In genomic region chr18:9413586-9413985, GRCh38 we compare ENCODE assay signal across 18 cellular contexts.
DNase-seq lines count a peak whose midpoint lies in the region; ATAC-seq, FAIRE-seq and TF ChIP-seq lines count a peak whose summit lies in the region.
"Had no signal": no experiment of that assay in that cellular context is flagged by ENCODE, and none has a peak within 500 bp of the region (broad histone marks: within the 10 kb centered on the region; RNA-seq: fewer than 3 reads in every experiment).

No MANE protein-coding gene starts in this region.

- TF ChIP-seq CTCF in A549 (IDR thresholded peaks at IDR 0.05) (no peak), HFFc6 (IDR thresholded peaks at IDR 0.05) (no peak)

- no peak overlapping the region for H3K27ac ChIP-seq in A549
- H3K27ac ChIP-seq: cardiac muscle cell, hepatocyte, transverse colon had no signal

- no peak for FAIRE-seq in A549 (lab: Jason Lieb, UNC)
- FAIRE-seq: endometrium had no signal

- CTCF ChIA-PET in A549 (lab: Yijun Ruan, JAX), result no interaction called here

- no peak for TF ChIP-seq POLR2A in A549 (IDR thresholded peaks at IDR 0.05; ENCODE audit: low read length)

- POLR2A ChIA-PET in A549 (lab: Yijun Ruan, JAX), result no interaction called here

- H3K4me1 ChIP-seq in A549, result no peaks in the 10 kb centered on the region

- H3K4me1 Mint-ChIP-seq in HFFc6 (ENCODE audit: low read depth), result peaks cover 22% of the 10 kb centered on the region

- 22% methylated on average over 1 of the region's 1 CpG for WGBS in A549 (ENCODE audit: missing lambda C conversion rate)

- no peak for TF ChIP-seq EP300 in A549 (IDR thresholded peaks at IDR 0.05)

- H3K27ac Mint-ChIP-seq in HFFc6, result no peak overlapping the region
- H3K27ac Mint-ChIP-seq: naive B cell had no signal

- no peaks in the 10 kb centered on the region for H3K36me3 Mint-ChIP-seq in HFFc6 (ENCODE audit: low read depth)

- TF ChIP-seq RAD21 in A549 (conservative IDR thresholded peaks at IDR 0.05 in 1 of 2, IDR thresholded peaks at IDR 0.05 in 1 of 2), result no peak

- H3K27me3 Mint-ChIP-seq in HFFc6 (ENCODE audit: insufficient read depth), result no peaks in the 10 kb centered on the region; the same call in 1 of the 2 replicates

- DNase-seq in A549 (ENCODE audit: low read depth in 1 of 2, low spot score in 1 of 2) (peak in 1 of 2 experiments; percentile 22), HFFc6 (peak; percentile 59), brain pericyte (ENCODE audit: low read depth, low spot score) (peak; percentile 27), kidney glomerular epithelial cell (lab: John Stamatoyannopoulos, UW) (peak; percentile 75), anterior cingulate cortex (lab: John Stamatoyannopoulos, UW) (no peak), NCI-H1105 (lab: John Stamatoyannopoulos, UW) (no peak)
- no peak for DNase-seq in activated CD4-positive, alpha-beta T cell treated with anti-CD3 and anti-CD28 coated beads, Interleukin-2, amount 50 U/mL, for 48 hours
- DNase-seq: activated naive CD4-positive, alpha-beta T cell treated with Interleukin-2 at 50 U/mL for 16 hours; left colon; naive B cell; NCI-H1105 treated with DMSO at 0.1 percent for 48 hours; NK-92 treated with Interleukin-12 subunit alpha and Interleukin-12 subunit beta, amount 100 ng/mL, for 24 hours; SIG-M5; transverse colon had no signal

- H3K9me3 Mint-ChIP-seq in HFFc6, result no peaks in the 10 kb centered on the region

- no peak overlapping the region for H3K4me3 ChIP-seq in A549
- H3K4me3 ChIP-seq: cardiac muscle cell, hepatocyte, transverse colon had no signal

- H3K4me2 ChIP-seq in A549, result 0 out of 3 replicates have a peak overlapping the region, but pooled peaks have one; percentile 6
- H3K4me2 ChIP-seq: hepatocyte had no signal

- H3K4me3 Mint-ChIP-seq in HFFc6, result no peak overlapping the region
- H3K4me3 Mint-ChIP-seq: naive B cell had no signal

- H3K9me3 ChIP-seq in A549, result 0 out of 3 replicates have a peak, but pooled peaks cover 2% of the 10 kb centered on the region
- H3K9me3 ChIP-seq: transverse colon had no signal

- ATAC-seq in A549 (no peak), HG03039 (IDR thresholded peaks at IDR 0.05; ENCODE audit: unreplicated experiment) (no peak)
- ATAC-seq: left colon had no signal

TF ChIP-seq in A549, 52 proteins besides CTCF, POLR2A, EP300 and RAD21:
- TF ChIP-seq MAX (IDR thresholded peaks at IDR 0.05), result no peak
- TF ChIP-seq TP53 (CRISPR knock-in tag; IDR thresholded peaks at IDR 0.05), result no peak
- TF ChIP-seq ZNF302 (CRISPR knock-in tag; IDR thresholded peaks at IDR 0.05), result no peak
- TF ChIP-seq PHF8 (IDR thresholded peaks at IDR 0.05; ENCODE audit: borderline replicate concordance, low read depth), result no peak
- no peak for TF ChIP-seq HMGXB4 (CRISPR knock-in tag; IDR thresholded peaks at IDR 0.05; ENCODE audit: borderline replicate concordance)
- TF ChIP-seq CBX8 (IDR thresholded peaks at IDR 0.05), result no peak
- TF ChIP-seq FOSB (CRISPR knock-in tag; IDR thresholded peaks at IDR 0.05), result no peak
- TF ChIP-seq HES2 (IDR thresholded peaks at IDR 0.05), result no peak
- no peak for TF ChIP-seq NR3C1 (IDR thresholded peaks at IDR 0.05)
- TF ChIP-seq NFE2L2 (conservative IDR thresholded peaks at IDR 0.05; ENCODE audit: low read length), result no peak
- TF ChIP-seq HDAC2 (IDR thresholded peaks at IDR 0.05), result no peak
- no peak for TF ChIP-seq USF2 (IDR thresholded peaks at IDR 0.05)
- TF ChIP-seq ZC3H11A (IDR thresholded peaks at IDR 0.05), result no peak
- TF ChIP-seq RFX5 (IDR thresholded peaks at IDR 0.05), result no peak

Comparison
In these comparisons a context has a peak if more than half of its experiments do, and no peak if none do; other contexts are left out.
1. DNase-seq: peak in HFFc6 (single experiment), brain pericyte (single experiment) and kidney glomerular epithelial cell (single experiment); none in anterior cingulate cortex (0 of 58), NCI-H1105 (single experiment) and activated CD4-positive, alpha-beta T cell treated with anti-CD3 and anti-CD28 coated beads, Interleukin-2, amount 50 U/mL, for 48 hours (0 of 2).